24 cellular contexts compared by ENCODE assay signal in genomic region chr10:28774051-28774995, GRCh38.
DNase-seq lines count a peak whose midpoint lies in the region; ATAC-seq, FAIRE-seq and TF ChIP-seq lines count a peak whose summit lies in the region.
"Had no signal": no experiment of that assay in that cellular context is flagged by ENCODE, and none has a peak within 500 bp of the region (broad histone marks: within the 10 kb centered on the region; RNA-seq: fewer than 3 reads in every experiment).

No MANE protein-coding gene starts in this region.

- 48% methylated on average over 4 of the region's 4 CpGs for WGBS in A549 (ENCODE audit: missing lambda C conversion rate)

- peak overlapping the region in 1 of 2 experiments; percentile 32; a peak in 1 of 6 replicates for H3K27ac ChIP-seq in A549
- H3K27ac ChIP-seq: adrenal gland, Peyer's patch, prostate gland, uterus had no signal

- ATAC-seq in A549 = peak; percentile 34 to 68; a peak in 4 of 6 replicates
- ATAC-seq: natural killer cell treated with Interleukin-12 subunit alpha and Interleukin-12 subunit beta and Interleukin-15 and Interleukin-18, amount 100 ng/mL, for 72 hours had no signal

- no peaks in the 10 kb centered on the region for H3K36me3 ChIP-seq in MG63
- H3K36me3 ChIP-seq: adrenal gland, Peyer's patch, prostate gland, uterus had no signal

- H3K4me3 ChIP-seq in A549 = no peak overlapping the region
- H3K4me3 ChIP-seq in MG63 = no peak overlapping the region
- H3K4me3 ChIP-seq: adrenal gland, Peyer's patch, prostate gland, uterus had no signal

- H3K4me2 ChIP-seq in A549 = peak overlapping the region; percentile 59

- H3K9me3 ChIP-seq in A549 = no peaks in the 10 kb centered on the region
- no peaks in the 10 kb centered on the region for H3K9me3 ChIP-seq in MG63
- H3K9me3 ChIP-seq: adrenal gland, Peyer's patch, prostate gland, uterus had no signal

- CTCF ChIA-PET in A549 (lab: Yijun Ruan, JAX) = interaction anchor here (0.9 kb wide), 1 partner anchor 190 kb away, joined by 3 read pairs; no protein-coding TSS in a partner anchor

- no peak for FAIRE-seq in A549 (lab: Jason Lieb, UNC)
- FAIRE-seq: frontal cortex, small intestine had no signal

- no peaks in the 10 kb centered on the region for H3K27me3 ChIP-seq in MG63
- H3K27me3 ChIP-seq: adrenal gland, Peyer's patch, uterus had no signal

- DNase-seq in A549 (ENCODE audit: low read depth in 1 of 2, low spot score in 1 of 2) (peak in 1 of 2 experiments; percentile 31), LoVo (ENCODE audit: low spot score) (peak; percentile 30), SK-N-DZ (ENCODE audit: low spot score) (peak; percentile 50), left kidney (ENCODE audit: low read depth, low spot score) (peak; percentile 19), T1000 (lab: John Stamatoyannopoulos, UW) (no peak), iPS-NIHi11 (ENCODE audit: low spot score) (no peak), SKM-1 treated with dmso at 0.1 percent for 144 hours (lab: John Stamatoyannopoulos, UW; ENCODE audit: unreplicated experiment) (no peak), MG63 (no peak)
- DNase-seq: activated CD4-positive, alpha-beta T cell treated with anti-CD3 and anti-CD28 coated beads, Interleukin-2, amount 10 ng/mL, durations not matched to agents 7 days and 5 days; activated CD8-positive, alpha-beta memory T cell treated with anti-CD3 and anti-CD28 coated beads, Interleukin-2, amount 50 U/mL, for 48 hours; activated effector memory CD4-positive, alpha-beta T cell treated with anti-CD3 and anti-CD28 coated beads, Interleukin-2, amount 50 U/mL, for 16 hours; DMS79 treated with DMSO at 0.1 percent for 48 hours; HCEC 1CT; IMR-90; NCI-H2081; NCI-H774; Peyer's patch; small intestine; stimulated activated CD4-positive, alpha-beta T cell treated with anti-CD3 and anti-CD28 coated beads, Interleukin-4, amount 100 ng/mL, for 24 hours; uterus had no signal

- POLR2A ChIA-PET in A549 (lab: Yijun Ruan, JAX) = no interaction called here

- peaks cover 28% of the 10 kb centered on the region for H3K4me1 ChIP-seq in A549
- H3K4me1 ChIP-seq: Peyer's patch, prostate gland, uterus had no signal

- TF ChIP-seq CTCF in A549 (IDR thresholded peaks at IDR 0.05) = no peak

- TF ChIP-seq RAD21 in A549 (conservative IDR thresholded peaks at IDR 0.05 in 1 of 2, IDR thresholded peaks at IDR 0.05 in 1 of 2) = peak in 1 of 2 experiments; percentile 34; a peak in 2 of 5 replicates

- peak in 1 of 2 experiments; percentile 29; a peak in 1 of 5 replicates for TF ChIP-seq EP300 in A549 (IDR thresholded peaks at IDR 0.05)

- no peak for TF ChIP-seq POLR2A in A549 (IDR thresholded peaks at IDR 0.05; ENCODE audit: low read length)

TF ChIP-seq in A549, 52 proteins besides CTCF, POLR2A, EP300 and RAD21:
- TF ChIP-seq REST (IDR thresholded peaks at IDR 0.05) = no peak
- no peak for TF ChIP-seq HES2 (IDR thresholded peaks at IDR 0.05)
- no peak for TF ChIP-seq ZNF302 (CRISPR knock-in tag; IDR thresholded peaks at IDR 0.05)
- no peak for TF ChIP-seq CHD2 (IDR thresholded peaks at IDR 0.05; ENCODE audit: low read length, partially characterized antibody)
- no peak for TF ChIP-seq NFE2L2 (conservative IDR thresholded peaks at IDR 0.05; ENCODE audit: low read length)
- no peak for TF ChIP-seq MAX (IDR thresholded peaks at IDR 0.05)
- no peak for TF ChIP-seq CBX8 (IDR thresholded peaks at IDR 0.05)
- TF ChIP-seq GATA3 (IDR thresholded peaks at IDR 0.05; ENCODE audit: borderline replicate concordance) = peak; percentile 92
- no peak for TF ChIP-seq EHF (CRISPR knock-in tag; IDR thresholded peaks at IDR 0.05)
- no peak for TF ChIP-seq RFX5 (IDR thresholded peaks at IDR 0.05)
- TF ChIP-seq HDAC2 (IDR thresholded peaks at IDR 0.05) = no peak
- peak; percentile 64 for TF ChIP-seq JUNB (IDR thresholded peaks at IDR 0.05)
- TF ChIP-seq FOSB (CRISPR knock-in tag; IDR thresholded peaks at IDR 0.05) = no peak
- TF ChIP-seq JUN (IDR thresholded peaks at IDR 0.05) = 0 out of 5 replicates have a peak, but pooled peaks of 1 of the 2 experiments have one; percentile 33
- TF ChIP-seq BCL3 (IDR thresholded peaks at IDR 0.05) = peak; percentile 43; the same call in 1 of the 3 replicates

Comparison
In these comparisons a context has a peak if more than half of its experiments do, and no peak if none do; other contexts are left out.
1. DNase-seq: peak in LoVo (single experiment), SK-N-DZ (single experiment) and left kidney (single experiment); none in T1000 (single experiment), iPS-NIHi11 (single experiment), SKM-1 treated with dmso at 0.1 percent for 144 hours (single experiment) and MG63 (single experiment).